ENCODE assay signal across 20 cellular contexts in the genomic region with DNA sequence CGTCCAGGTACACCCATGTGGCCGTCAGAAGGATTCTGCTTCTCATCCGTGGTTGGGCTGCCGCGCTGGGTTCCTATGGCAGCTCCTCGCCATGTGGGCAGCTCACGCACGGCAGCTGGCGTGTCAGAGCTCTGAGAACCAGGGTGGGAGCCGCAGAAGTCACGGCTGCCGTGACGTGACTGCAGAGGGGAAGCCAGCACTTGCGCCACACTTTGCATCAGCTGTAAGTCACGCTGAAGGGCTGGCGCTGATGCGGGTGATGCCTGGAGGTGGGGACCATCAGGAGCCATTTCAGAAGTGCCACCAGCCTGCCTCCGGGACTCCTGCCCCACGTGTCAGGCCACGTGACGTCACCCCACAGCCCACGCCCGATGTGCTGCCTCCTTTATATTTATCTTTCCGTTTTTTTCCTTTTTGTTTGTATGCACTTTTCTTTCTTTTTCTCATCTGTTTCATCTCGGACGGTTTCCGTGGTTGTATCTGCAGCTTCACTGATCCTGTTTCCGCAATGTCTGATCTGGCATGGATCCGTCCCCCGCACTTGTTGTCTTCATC.
"Had no signal": no experiment of that assay in that cellular context is flagged by ENCODE, and none has a peak within 500 bp of the region (broad histone marks: within the 10 kb centered on the region; RNA-seq: fewer than 3 reads in every experiment).

No MANE protein-coding gene starts in this region.

- H3K4me1 ChIP-seq: SJSA1 had no signal

- DNase-seq: IMR-90, Karpas-422, KG1, MG63, NCI-H1092 treated with DMSO at 0.1 percent for 48 hours, NCI-H1436, NCI-H187, NCI-H2029, NCI-H2081 treated with DMSO at 0.1 percent for 48 hours, NCI-H2171, NCI-H226, NCI-H446, NCI-H510A, NCI-H524 treated with DMSO at 0.1 percent for 48 hours, NCI-H774, Right ventricle myocardium superior, RPMI8226, SIG-M5 had no signal

- H3K27ac ChIP-seq: SJSA1, SK-N-MC had no signal

- H3K36me3 ChIP-seq: MG63, SJSA1 had no signal

- H3K27me3 ChIP-seq: MG63 had no signal

- H3K4me3 ChIP-seq: MG63, SJSA1, SK-N-MC had no signal

- H3K9me3 ChIP-seq: MG63, SJSA1 had no signal
